Comparison of ENCODE assay signal across 28 cellular contexts in genomic region chr3:107983247-107983646, GRCh38.
"Had no signal": no experiment of that assay in that cellular context is flagged by ENCODE, and none has a peak within 500 bp of the region (broad histone marks: within the 10 kb centered on the region; RNA-seq: fewer than 3 reads in every experiment).

No MANE protein-coding gene starts in this region.

- H3K27ac Mint-ChIP-seq: activated B cell treated with CpG ODN at 0.5 μM for 24 hours; activated CD4-positive, alpha-beta T cell treated with anti-CD3 and anti-CD28 coated beads for 36 hours; activated naive CD4-positive, alpha-beta T cell treated with anti-CD3 and anti-CD28 coated beads, Interleukin-2, amount 10 ng/mL, durations not matched to agents 7 days and 5 days; nephron; stimulated activated memory B cell treated with anti-CD40 and anti-IgM and Interleukin-4, amounts not matched to agents 10 μg/mL and 1 μg/mL and 100 μg/mL, for 72 hours; type B pancreatic cell had no signal

- H3K9me3 Mint-ChIP-seq: activated B cell treated with CpG ODN at 0.5 μM for 24 hours; activated naive CD4-positive, alpha-beta T cell treated with anti-CD3 and anti-CD28 coated beads, Interleukin-2, amount 10 ng/mL, durations not matched to agents 7 days and 5 days; activated T-cell treated with anti-CD3 and anti-CD28 coated beads, Interleukin-2, amount 50 U/mL, for 4 hours; nephron; stimulated activated memory B cell treated with anti-CD40 and anti-IgM and Interleukin-4, amounts not matched to agents 10 μg/mL and 1 μg/mL and 100 μg/mL, for 72 hours; type B pancreatic cell had no signal

- H3K36me3 ChIP-seq: cardiac muscle cell, vagina had no signal

- H3K27ac ChIP-seq: cardiac muscle cell, hepatocyte, testis, vagina had no signal

- H3K79me2 ChIP-seq: hepatocyte had no signal

- DNase-seq: activated B cell treated with CpG ODN at 0.5 μM for 24 hours; activated CD4-positive, alpha-beta T cell treated with anti-CD3 and anti-CD28 coated beads for 36 hours; activated CD4-positive, alpha-beta T cell treated with anti-CD3 and anti-CD28 coated beads, Interleukin-2, amount 50 U/mL, for 4 hours; activated CD8-positive, alpha-beta memory T cell treated with anti-CD3 and anti-CD28 coated beads, Interleukin-2, amount 50 U/mL, for 48 hours; activated effector memory CD4-positive, alpha-beta T cell treated with Interleukin-2 at 50 U/mL for 16 hours; activated naive CD4-positive, alpha-beta T cell treated with anti-CD3 and anti-CD28 coated beads, Interleukin-2, amount 10 ng/mL, durations not matched to agents 7 days and 5 days; activated T-cell treated with anti-CD3 and anti-CD28 coated beads, Interleukin-2, amount 50 U/mL, for 4 hours; amygdala; cortex of kidney; foreskin melanocyte; glutamatergic neuron; kidney glomerular epithelial cell; left ventricle myocardium superior; mammary epithelial cell; midbrain; nucleus accumbens; small intestine; stimulated activated CD4-positive, alpha-beta T cell treated with anti-CD3 and anti-CD28 coated beads, Interleukin-15, amount 100 ng/mL, for 24 hours; T-helper 9 cell; testis had no signal

- H2AFZ ChIP-seq: hepatocyte had no signal

- H3K4me3 Mint-ChIP-seq: activated B cell treated with CpG ODN at 0.5 μM for 24 hours; activated CD4-positive, alpha-beta T cell treated with anti-CD3 and anti-CD28 coated beads for 36 hours; activated naive CD4-positive, alpha-beta T cell treated with anti-CD3 and anti-CD28 coated beads, Interleukin-2, amount 10 ng/mL, durations not matched to agents 7 days and 5 days; activated T-cell treated with anti-CD3 and anti-CD28 coated beads, Interleukin-2, amount 50 U/mL, for 4 hours; nephron; stimulated activated memory B cell treated with anti-CD40 and anti-IgM and Interleukin-4, amounts not matched to agents 10 μg/mL and 1 μg/mL and 100 μg/mL, for 72 hours; type B pancreatic cell had no signal

- H3K36me3 Mint-ChIP-seq: stimulated activated memory B cell treated with anti-CD40 and anti-IgM and Interleukin-4, amounts not matched to agents 10 μg/mL and 1 μg/mL and 100 μg/mL, for 72 hours; type B pancreatic cell had no signal

- H3K4me2 ChIP-seq: hepatocyte had no signal

- H3K4me3 ChIP-seq: cardiac muscle cell, hepatocyte, testis, vagina had no signal

- H3K27me3 ChIP-seq: cardiac muscle cell, hepatocyte, testis, vagina had no signal

- H3K27me3 Mint-ChIP-seq: activated B cell treated with CpG ODN at 0.5 μM for 24 hours; activated CD4-positive, alpha-beta T cell treated with anti-CD3 and anti-CD28 coated beads for 36 hours; stimulated activated memory B cell treated with anti-CD40 and anti-IgM and Interleukin-4, amounts not matched to agents 10 μg/mL and 1 μg/mL and 100 μg/mL, for 72 hours; type B pancreatic cell had no signal

- ATAC-seq: activated CD4-positive, alpha-beta T cell treated with anti-CD3 and anti-CD28 coated beads for 36 hours; activated T-cell treated with anti-CD3 and anti-CD28 coated beads, Interleukin-2, amount 50 U/mL, for 4 hours; esophagus mucosa; left ventricle myocardium superior; sciatic nerve; stimulated activated memory B cell treated with anti-CD40 and anti-IgM and Interleukin-4, amounts not matched to agents 10 μg/mL and 1 μg/mL and 100 μg/mL, for 72 hours had no signal

- H3K9me3 ChIP-seq: testis, vagina had no signal
